ENCODE assay signal across 16 cellular contexts in the genomic region with DNA sequence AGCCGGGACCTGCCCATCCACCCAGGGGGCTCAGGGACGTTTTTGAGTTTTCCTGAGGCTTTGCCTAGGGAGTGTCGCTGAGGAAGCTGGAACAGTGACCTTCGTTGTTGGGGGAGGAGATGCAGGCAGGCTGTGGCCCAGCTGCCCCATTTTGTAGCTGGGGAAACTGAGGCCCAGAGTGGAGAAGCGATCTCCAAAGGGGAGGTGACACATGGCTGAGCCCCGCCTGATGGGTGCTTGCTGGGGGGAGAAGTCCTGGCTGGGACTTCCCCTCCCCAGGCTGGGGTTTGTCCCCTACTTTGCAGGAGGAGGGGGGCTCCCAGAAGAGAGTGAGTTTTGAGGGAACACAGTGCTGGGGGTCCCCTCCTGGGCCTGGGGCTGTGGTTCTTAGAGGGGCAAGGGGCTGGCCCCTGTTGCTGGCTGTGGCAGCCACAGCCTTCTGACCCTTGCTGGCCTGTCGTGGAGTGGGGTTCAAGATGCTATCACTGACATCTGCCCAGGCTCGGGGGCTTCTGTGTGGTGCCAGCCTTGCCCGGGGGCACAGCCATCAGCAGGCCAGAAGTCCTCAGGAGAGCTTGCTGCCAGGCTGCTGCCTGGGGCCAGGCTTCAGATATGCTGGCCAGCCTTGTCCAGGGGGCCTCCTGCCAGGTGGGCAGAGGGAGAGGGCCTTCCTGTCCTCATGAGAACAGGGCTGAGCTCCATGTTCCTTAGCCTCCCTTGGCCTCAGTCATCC. TPM values are rescaled to one million over a fixed set of nuclear protein-coding genes. Genes with fewer than 3 reads are reported as not detected.
DNase-seq lines count a peak whose midpoint lies in the region; ATAC-seq and TF ChIP-seq lines count a peak whose summit lies in the region.
"Had no signal": no experiment of that assay in that cellular context is flagged by ENCODE, and none has a peak within 500 bp of the region (broad histone marks: within the 10 kb centered on the region; RNA-seq: fewer than 3 reads in every experiment).

No MANE protein-coding gene starts in this region.

- H3T11ph ChIP-seq in H9 (ENCODE audit: low read length): no peak overlapping the region

- TF ChIP-seq CTCF in H9 (conservative IDR thresholded peaks at IDR 0.05): no peak

- no peak overlapping the region for H3K27ac ChIP-seq in H9 (ENCODE audit: insufficient read length, low read depth, low read length)
- H3K27ac ChIP-seq: foreskin keratinocyte, lower lobe of right lung, WERI-Rb-1 had no signal

- H2BK20ac ChIP-seq in H9 (ENCODE audit: low read depth, low read length, poor library complexity, severe bottlenecking): no peak overlapping the region

- H2BK12ac ChIP-seq in H9 (ENCODE audit: insufficient read length, low read depth, low read length): no peak overlapping the region

- no peak overlapping the region for H3K4ac ChIP-seq in H9 (ENCODE audit: low read depth, low read length)

- no peak overlapping the region for H4K8ac ChIP-seq in H9 (replicated peaks; ENCODE audit: insufficient read length, low read depth, low read length)

- no peak overlapping the region for H2AK5ac ChIP-seq in H9 (ENCODE audit: insufficient read length, low read length)

- H3K4me1 ChIP-seq in H9 (ENCODE audit: insufficient read depth, low read length): no peaks in the 10 kb centered on the region
- H3K4me1 ChIP-seq: foreskin keratinocyte had no signal

- H3K23ac ChIP-seq in H9 (ENCODE audit: insufficient read length, low read depth, low read length): no peak overlapping the region

- no peak overlapping the region for H4K5ac ChIP-seq in H9 (ENCODE audit: insufficient read length, low read depth, low read length)

- no peaks in the 10 kb centered on the region for H3K9me3 Mint-ChIP-seq in dendritic cell treated with granulocyte-macrophage colony-stimulating factor and Interleukin-4, amounts not matched to agents 40 ng/mL and 50 ng/mL, for 4 days
- no peaks in the 10 kb centered on the region for H3K9me3 Mint-ChIP-seq in stimulated activated effector memory CD8-positive, alpha-beta T cell treated with anti-CD3 and anti-CD28 coated beads, Interleukin-12 subunit alpha, Interleukin-12 subunit beta, amount 100 ng/mL, for 72 hours
- no peaks in the 10 kb centered on the region for H3K9me3 Mint-ChIP-seq in H9
- H3K9me3 Mint-ChIP-seq: GM23338 had no signal

- peaks cover 92% of the 10 kb centered on the region for H3K4me1 Mint-ChIP-seq in dendritic cell treated with granulocyte-macrophage colony-stimulating factor and Interleukin-4, amounts not matched to agents 40 ng/mL and 50 ng/mL, for 4 days (ENCODE audit: low read depth)
- peaks cover 28% of the 10 kb centered on the region for H3K4me1 Mint-ChIP-seq in stimulated activated effector memory CD8-positive, alpha-beta T cell treated with anti-CD3 and anti-CD28 coated beads, Interleukin-12 subunit alpha, Interleukin-12 subunit beta, amount 100 ng/mL, for 72 hours
- H3K4me1 Mint-ChIP-seq in H9: no peaks in the 10 kb centered on the region
- H3K4me1 Mint-ChIP-seq: GM23338 had no signal

- no peaks in the 10 kb centered on the region for H3K23me2 ChIP-seq in H9 (ENCODE audit: insufficient read length, low read depth, low read length, poor library complexity, severe bottlenecking)

- H3K4me3 ChIP-seq in H7 (ENCODE audit: insufficient read depth, low read depth, low read length): no peak overlapping the region
- H3K4me3 ChIP-seq: GM23338, lower lobe of right lung had no signal

- WGBS in H9 (ENCODE audit: extremely low coverage, insufficient read length, low lambda C conversion rate): no CpG with 5 or more reads among the region's 9 CpGs

- H3K79me2 ChIP-seq in H9 (ENCODE audit: insufficient read depth, low read length): no peaks in the 10 kb centered on the region

- intact Hi-C loops in dendritic cell treated with granulocyte-macrophage colony-stimulating factor and Interleukin-4, amounts not matched to agents 40 ng/mL and 50 ng/mL, for 4 days (cut with micrococcal nuclease): no loop called here

- no peak overlapping the region for H3K9ac ChIP-seq in H9 (ENCODE audit: extremely low read depth, insufficient read length, low read length)

- no peak overlapping the region for H2AFZ ChIP-seq in H9 (ENCODE audit: low read length)
- H2AFZ ChIP-seq: GM23338 had no signal

- H3K27ac Mint-ChIP-seq in dendritic cell treated with granulocyte-macrophage colony-stimulating factor and Interleukin-4, amounts not matched to agents 40 ng/mL and 50 ng/mL, for 4 days: peak overlapping the region; percentile 63
- H3K27ac Mint-ChIP-seq in stimulated activated effector memory CD8-positive, alpha-beta T cell treated with anti-CD3 and anti-CD28 coated beads, Interleukin-12 subunit alpha, Interleukin-12 subunit beta, amount 100 ng/mL, for 72 hours: peak overlapping the region; percentile 71
- no peak overlapping the region for H3K27ac Mint-ChIP-seq in H9
- H3K27ac Mint-ChIP-seq: GM23338 had no signal

- peaks cover 42% of the 10 kb centered on the region for H3K36me3 Mint-ChIP-seq in dendritic cell treated with granulocyte-macrophage colony-stimulating factor and Interleukin-4, amounts not matched to agents 40 ng/mL and 50 ng/mL, for 4 days (ENCODE audit: low read depth)
- H3K36me3 Mint-ChIP-seq in stimulated activated effector memory CD8-positive, alpha-beta T cell treated with anti-CD3 and anti-CD28 coated beads, Interleukin-12 subunit alpha, Interleukin-12 subunit beta, amount 100 ng/mL, for 72 hours: no peaks in the 10 kb centered on the region
- H3K36me3 Mint-ChIP-seq in H9 (ENCODE audit: insufficient read depth in 1 of 3, low read depth in 3 of 3): no peaks in the 10 kb centered on the region

- no peak overlapping the region for H3K14ac ChIP-seq in H9 (ENCODE audit: insufficient read depth, low read length)

- H2BK15ac ChIP-seq in H9 (ENCODE audit: low read depth, low read length): no peak overlapping the region

- ATAC-seq in stimulated activated effector memory CD8-positive, alpha-beta T cell treated with anti-CD3 and anti-CD28 coated beads, Interleukin-12 subunit alpha, Interleukin-12 subunit beta, amount 100 ng/mL, for 72 hours: no peak
- ATAC-seq in GM21447 (IDR thresholded peaks at IDR 0.05; ENCODE audit: unreplicated experiment) (no peak), GM21529 (IDR thresholded peaks at IDR 0.05; ENCODE audit: unreplicated experiment) (no peak)
- ATAC-seq: foreskin keratinocyte, GM23338, lower lobe of right lung had no signal

- no peak overlapping the region for H2BK5ac ChIP-seq in H9 (ENCODE audit: insufficient read length, low read length)

- H3K79me1 ChIP-seq in H9 (ENCODE audit: insufficient read depth, low read depth, low read length, poor library complexity, severe bottlenecking): no peaks in the 10 kb centered on the region

- peak overlapping the region; percentile 39 for H3K4me3 Mint-ChIP-seq in dendritic cell treated with granulocyte-macrophage colony-stimulating factor and Interleukin-4, amounts not matched to agents 40 ng/mL and 50 ng/mL, for 4 days
- peak overlapping the region; percentile 44 for H3K4me3 Mint-ChIP-seq in stimulated activated effector memory CD8-positive, alpha-beta T cell treated with anti-CD3 and anti-CD28 coated beads, Interleukin-12 subunit alpha, Interleukin-12 subunit beta, amount 100 ng/mL, for 72 hours
- H3K4me3 Mint-ChIP-seq in H9: no peak overlapping the region
- H3K4me3 Mint-ChIP-seq: GM23338 had no signal

- H3K56ac ChIP-seq in H9 (ENCODE audit: insufficient read length, low read depth, low read length): no peak overlapping the region

- H3K18ac ChIP-seq in H9 (ENCODE audit: insufficient read length, low read depth, low read length): no peak overlapping the region

- H3K4me2 ChIP-seq in H9 (ENCODE audit: insufficient read depth, insufficient read length, low read length): no peak overlapping the region
- H3K4me2 ChIP-seq: GM23338 had no signal

- peak; percentile 49 for DNase-seq in activated effector memory CD4-positive, alpha-beta T cell treated with anti-CD3 and anti-CD28 coated beads, Interleukin-2, amount 50 U/mL, for 16 hours
- no peak for DNase-seq in activated effector memory CD4-positive, alpha-beta T cell treated with Interleukin-2 at 50 U/mL for 16 hours
- DNase-seq in H7 (peak; percentile 41), H9 (no peak)
- no peak for DNase-seq in stimulated activated effector memory CD8-positive, alpha-beta T cell treated with anti-CD3 and anti-CD28 coated beads, Interleukin-12 subunit alpha, Interleukin-12 subunit beta, amount 100 ng/mL, for 72 hours (ENCODE audit: low spot score in 2 of 2)
- DNase-seq: Calu3, foreskin keratinocyte, lower lobe of right lung, NCI-H1048, WERI-Rb-1 had no signal

- H4K20me1 ChIP-seq in H9 (ENCODE audit: control insufficient read depth, insufficient read depth, insufficient read length): no peaks in the 10 kb centered on the region

- no peak overlapping the region for H2BK120ac ChIP-seq in H9 (ENCODE audit: low read depth, low read length, poor library complexity, severe bottlenecking)

- H3K36me3 ChIP-seq in H7 (replicated peaks; ENCODE audit: control insufficient read depth, insufficient read depth, low read length): no peaks in the 10 kb centered on the region
- H3K36me3 ChIP-seq: lower lobe of right lung, Peyer's patch, WERI-Rb-1 had no signal

- no peak overlapping the region for H4K91ac ChIP-seq in H9 (ENCODE audit: insufficient read length, low read depth, low read length)

- no peaks in the 10 kb centered on the region for H3K9me3 ChIP-seq in H9 (ENCODE audit: control insufficient read depth, low read depth, low read length)
- H3K9me3 ChIP-seq: lower lobe of right lung, Peyer's patch had no signal

- H3K27me3 Mint-ChIP-seq in dendritic cell treated with granulocyte-macrophage colony-stimulating factor and Interleukin-4, amounts not matched to agents 40 ng/mL and 50 ng/mL, for 4 days: peaks cover 3% of the 10 kb centered on the region
- peaks cover 73% of the 10 kb centered on the region for H3K27me3 Mint-ChIP-seq in H9 (ENCODE audit: low read depth)

- no peaks in the 10 kb centered on the region for H3K27me3 ChIP-seq in H7 (ENCODE audit: control insufficient read depth, insufficient read depth, low read length)
- H3K27me3 ChIP-seq in H9 (ENCODE audit: insufficient read depth, low read length): peaks cover 5% of the 10 kb centered on the region
- H3K27me3 ChIP-seq: foreskin keratinocyte, Peyer's patch had no signal

RNA-seq across cellular contexts. Expression of gene KCNQ1, which starts 21.4 kb away (rescaled TPM):
- 0.18 and 0.48 TPM in 2 replicates for total RNA-seq in H7 (2014; rRNA removed; shearing (Covaris generic))
- total RNA-seq in H9 (2021): 2.2 and 2.3 TPM in 2 replicates
- total RNA-seq: foreskin keratinocyte had no signal

RNA-seq across cellular contexts. Expression of gene TRPM5, which starts 21.9 kb away (rescaled TPM):
- total RNA-seq in H7 (2014; rRNA removed; shearing (Covaris generic)): not detected in 2 replicates
- total RNA-seq in H9 (2021): 0.09 TPM in 1 of 2 replicates, not detected in the other
- total RNA-seq: Calu3, foreskin keratinocyte, G401, GM23338, lower lobe of right lung had no signal

Comparison
In these comparisons a context has a peak if more than half of its experiments do, and no peak if none do; other contexts are left out.
1. DNase-seq: peak in activated effector memory CD4-positive, alpha-beta T cell treated with anti-CD3 and anti-CD28 coated beads, Interleukin-2, amount 50 U/mL, for 16 hours (single experiment) and H7 (single experiment); none in activated effector memory CD4-positive, alpha-beta T cell treated with Interleukin-2 at 50 U/mL for 16 hours (single experiment), stimulated activated effector memory CD8-positive, alpha-beta T cell treated with anti-CD3 and anti-CD28 coated beads, Interleukin-12 subunit alpha, Interleukin-12 subunit beta, amount 100 ng/mL, for 72 hours (0 of 2) and H9 (single experiment).
2. H3K27ac Mint-ChIP-seq: peak in dendritic cell treated with granulocyte-macrophage colony-stimulating factor and Interleukin-4, amounts not matched to agents 40 ng/mL and 50 ng/mL, for 4 days (single experiment) and stimulated activated effector memory CD8-positive, alpha-beta T cell treated with anti-CD3 and anti-CD28 coated beads, Interleukin-12 subunit alpha, Interleukin-12 subunit beta, amount 100 ng/mL, for 72 hours (single experiment); none in H9 (0 of 3).
3. H3K4me3 Mint-ChIP-seq: peak in dendritic cell treated with granulocyte-macrophage colony-stimulating factor and Interleukin-4, amounts not matched to agents 40 ng/mL and 50 ng/mL, for 4 days (single experiment) and stimulated activated effector memory CD8-positive, alpha-beta T cell treated with anti-CD3 and anti-CD28 coated beads, Interleukin-12 subunit alpha, Interleukin-12 subunit beta, amount 100 ng/mL, for 72 hours (single experiment); none in H9 (0 of 2).